1 cellular context compared by ENCODE assay signal in genomic region chr11:72103754-72104167, GRCh38.
TF ChIP-seq lines count a peak whose summit lies in the region.

No MANE protein-coding gene starts in this region.

TF ChIP-seq in IMR-90, 13 proteins besides CTCF, POLR2A, EP300 and RAD21:
- no peak for TF ChIP-seq MXI1 (IDR thresholded peaks at IDR 0.05; ENCODE audit: borderline replicate concordance, low read depth, low read length)
